8 cellular contexts compared by ENCODE assay signal in the genomic region with DNA sequence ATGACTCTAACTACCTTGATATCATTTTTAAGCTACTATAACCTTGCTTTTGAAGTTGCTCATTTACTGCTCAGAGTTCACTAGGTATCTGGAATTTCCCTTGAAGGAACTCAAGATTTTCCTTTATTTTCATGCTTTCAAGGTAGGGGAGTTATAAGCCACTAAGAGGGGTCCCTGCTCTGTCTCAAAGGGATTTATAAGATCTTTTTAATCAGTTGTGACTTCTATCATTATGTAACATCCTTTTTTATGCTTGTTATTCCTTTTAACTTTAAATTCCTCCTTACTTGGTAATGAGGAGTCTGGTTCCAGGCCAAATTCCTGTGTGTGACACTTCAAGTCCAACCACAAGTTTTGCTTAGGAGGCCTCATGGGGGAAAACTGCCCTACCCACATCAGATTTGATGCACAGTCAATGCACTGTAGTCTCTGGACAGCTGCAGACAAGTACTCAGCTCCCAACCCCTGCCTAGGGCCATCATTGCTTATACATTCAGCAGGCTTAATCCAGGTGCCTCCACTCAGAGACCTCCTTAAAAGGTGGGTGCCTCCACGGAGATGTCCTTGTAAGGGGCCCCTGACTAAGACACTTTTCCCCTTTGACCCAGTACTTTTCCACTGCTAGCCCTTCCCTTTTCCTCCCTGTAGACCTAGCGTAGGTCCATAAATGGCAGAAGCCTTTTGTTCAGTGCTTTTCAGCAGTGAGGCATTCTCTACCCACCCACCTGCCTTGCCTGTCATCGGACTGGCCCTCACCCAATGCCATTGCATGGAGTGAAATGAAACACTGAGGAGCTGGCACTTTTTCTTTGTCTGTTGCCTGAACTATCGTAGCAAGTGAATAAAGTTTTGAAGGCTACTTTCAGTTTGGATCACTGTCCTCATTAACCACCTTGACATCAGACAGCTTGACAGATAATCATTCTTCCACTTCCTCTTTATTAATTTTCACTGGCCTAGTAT. TPM values are rescaled to one million over a fixed set of nuclear protein-coding genes. Genes with fewer than 3 reads are reported as not detected.
DNase-seq lines count a peak whose midpoint lies in the region; ATAC-seq lines count a peak whose summit lies in the region.

No MANE protein-coding gene starts in this region.

- H3K27me3 Mint-ChIP-seq in activated CD4-positive, alpha-beta memory T cell treated with anti-CD3 and anti-CD28 coated beads for 36 hours, result no peaks in the 10 kb centered on the region
- no peaks in the 10 kb centered on the region for H3K27me3 Mint-ChIP-seq in activated CD4-positive, alpha-beta T cell treated with anti-CD3 and anti-CD28 coated beads for 36 hours
- peaks cover 0 to 3% of the 10 kb centered on the region in 2 donors for H3K27me3 Mint-ChIP-seq in CD8-positive, alpha-beta memory T cell

- no peaks in the 10 kb centered on the region for H3K4me1 Mint-ChIP-seq in activated CD4-positive, alpha-beta memory T cell treated with anti-CD3 and anti-CD28 coated beads for 36 hours (ENCODE audit: low read depth)
- no peaks in the 10 kb centered on the region for H3K4me1 Mint-ChIP-seq in activated CD4-positive, alpha-beta T cell treated with anti-CD3 and anti-CD28 coated beads for 36 hours
- peaks cover 0 to 5% (median 0%) of the 10 kb centered on the region in 3 donors for H3K4me1 Mint-ChIP-seq in CD8-positive, alpha-beta memory T cell

- peak; percentile 79 for ATAC-seq in GM21529 (IDR thresholded peaks at IDR 0.05; ENCODE audit: unreplicated experiment)
- no peak for ATAC-seq in activated CD4-positive, alpha-beta T cell treated with anti-CD3 and anti-CD28 coated beads for 36 hours

- intact Hi-C loops in activated CD4-positive, alpha-beta memory T cell treated with anti-CD3 and anti-CD28 coated beads for 36 hours (cut with micrococcal nuclease), result no loop called here
- intact Hi-C loops in activated CD4-positive, alpha-beta T cell treated with anti-CD3 and anti-CD28 coated beads for 36 hours (cut with DNase I, micrococcal nuclease), result no loop called here

- H3K36me3 Mint-ChIP-seq in activated CD4-positive, alpha-beta memory T cell treated with anti-CD3 and anti-CD28 coated beads for 36 hours, result peaks cover 38% of the 10 kb centered on the region
- peaks cover 41% of the 10 kb centered on the region for H3K36me3 Mint-ChIP-seq in activated CD4-positive, alpha-beta T cell treated with anti-CD3 and anti-CD28 coated beads for 36 hours (ENCODE audit: low read depth)
- peaks cover 11 to 61% (median 14%) of the 10 kb centered on the region in 3 donors for H3K36me3 Mint-ChIP-seq in CD8-positive, alpha-beta memory T cell

- no peak overlapping the region for H3K27ac ChIP-seq in CD8-positive, alpha-beta memory T cell (ENCODE audit: low read depth, low read length)

- no peak overlapping the region for H3K27ac Mint-ChIP-seq in activated CD4-positive, alpha-beta memory T cell treated with anti-CD3 and anti-CD28 coated beads for 36 hours
- no peak overlapping the region for H3K27ac Mint-ChIP-seq in activated CD4-positive, alpha-beta T cell treated with anti-CD3 and anti-CD28 coated beads for 36 hours
- H3K27ac Mint-ChIP-seq in CD8-positive, alpha-beta memory T cell, result no peak overlapping the region

- H3K36me3 ChIP-seq in CD8-positive, alpha-beta memory T cell (ENCODE audit: insufficient read depth, low read length), result no peaks in the 10 kb centered on the region

- H3K4me3 Mint-ChIP-seq in activated CD4-positive, alpha-beta memory T cell treated with anti-CD3 and anti-CD28 coated beads for 36 hours, result no peak overlapping the region
- no peak overlapping the region for H3K4me3 Mint-ChIP-seq in activated CD4-positive, alpha-beta T cell treated with anti-CD3 and anti-CD28 coated beads for 36 hours
- no peak overlapping the region for H3K4me3 Mint-ChIP-seq in CD8-positive, alpha-beta memory T cell

- DNase-seq in GM03348 (ENCODE audit: low spot score) (peak; percentile 76), HPDE6-E6E7 (ENCODE audit: extremely low spot score) (peak; percentile 55), fibroblast of the conjunctiva (ENCODE audit: low read depth) (peak; percentile 22), NCI-H1694 (lab: John Stamatoyannopoulos, UW) (no peak)
- DNase-seq in activated CD4-positive, alpha-beta memory T cell treated with anti-CD3 and anti-CD28 coated beads for 36 hours, result no peak
- DNase-seq in activated CD4-positive, alpha-beta T cell treated with anti-CD3 and anti-CD28 coated beads for 36 hours, result no peak
- DNase-seq in CD8-positive, alpha-beta memory T cell, result no peak

- H3K27me3 ChIP-seq in CD8-positive, alpha-beta memory T cell (ENCODE audit: insufficient read depth, low read length, poor library complexity, severe bottlenecking), result no peaks in the 10 kb centered on the region

- CTCF ChIA-PET in activated CD4-positive, alpha-beta memory T cell treated with anti-CD3 and anti-CD28 coated beads for 36 hours (lab: Charles Lee), result no interaction called here
- CTCF ChIA-PET in activated CD4-positive, alpha-beta T cell treated with anti-CD3 and anti-CD28 coated beads for 36 hours (lab: Charles Lee), result no interaction called here
- CTCF ChIA-PET in CD8-positive, alpha-beta memory T cell (lab: Charles Lee), result no interaction called here

- H3K9me3 Mint-ChIP-seq in activated CD4-positive, alpha-beta memory T cell treated with anti-CD3 and anti-CD28 coated beads for 36 hours, result peaks cover 34% of the 10 kb centered on the region
- H3K9me3 Mint-ChIP-seq in activated CD4-positive, alpha-beta T cell treated with anti-CD3 and anti-CD28 coated beads for 36 hours (ENCODE audit: low read depth), result peaks cover 25% of the 10 kb centered on the region
- peaks cover 16 to 60% (median 34%) of the 10 kb centered on the region in 5 donors for H3K9me3 Mint-ChIP-seq in CD8-positive, alpha-beta memory T cell

- no peak overlapping the region for H3K4me3 ChIP-seq in CD8-positive, alpha-beta memory T cell (ENCODE audit: low read length)

- H3K9me3 ChIP-seq in CD8-positive, alpha-beta memory T cell (ENCODE audit: low read length), result no peaks in the 10 kb centered on the region

- POLR2A ChIA-PET in activated CD4-positive, alpha-beta memory T cell treated with anti-CD3 and anti-CD28 coated beads for 36 hours (lab: Charles Lee), result no interaction called here
- POLR2A ChIA-PET in activated CD4-positive, alpha-beta T cell treated with anti-CD3 and anti-CD28 coated beads for 36 hours (lab: Charles Lee), result no interaction called here
- POLR2A ChIA-PET in CD8-positive, alpha-beta memory T cell (lab: Charles Lee), result no interaction called here

- H3K4me1 ChIP-seq in CD8-positive, alpha-beta memory T cell (ENCODE audit: insufficient read depth, low read length), result no peaks in the 10 kb centered on the region

RNA-seq across cellular contexts. Expression of gene PLK4, which starts 23.9 kb away (rescaled TPM):
- 10 to 100 TPM; 43.5 to 45.6 TPM for total RNA-seq in activated CD4-positive, alpha-beta memory T cell treated with anti-CD3 and anti-CD28 coated beads for 36 hours
- total RNA-seq in activated CD4-positive, alpha-beta T cell treated with anti-CD3 and anti-CD28 coated beads for 36 hours, result 10 to 100 TPM; 44.4 to 52.3 TPM
- 10 to 100 TPM; 29.1 to 32.6 TPM for total RNA-seq in CD8-positive, alpha-beta memory T cell
- 1.8 TPM for polyA plus RNA-seq in CD8-positive, alpha-beta memory T cell

Comparison
In these comparisons a context has a peak if more than half of its experiments do, and no peak if none do; other contexts are left out.
1. DNase-seq: peak in GM03348 (single experiment), HPDE6-E6E7 (single experiment) and fibroblast of the conjunctiva (single experiment); none in activated CD4-positive, alpha-beta memory T cell treated with anti-CD3 and anti-CD28 coated beads for 36 hours (single experiment), NCI-H1694 (single experiment), activated CD4-positive, alpha-beta T cell treated with anti-CD3 and anti-CD28 coated beads for 36 hours (single experiment) and CD8-positive, alpha-beta memory T cell (0 of 5).